Comparison of ENCODE assay signal across 19 cellular contexts in the genomic region with DNA sequence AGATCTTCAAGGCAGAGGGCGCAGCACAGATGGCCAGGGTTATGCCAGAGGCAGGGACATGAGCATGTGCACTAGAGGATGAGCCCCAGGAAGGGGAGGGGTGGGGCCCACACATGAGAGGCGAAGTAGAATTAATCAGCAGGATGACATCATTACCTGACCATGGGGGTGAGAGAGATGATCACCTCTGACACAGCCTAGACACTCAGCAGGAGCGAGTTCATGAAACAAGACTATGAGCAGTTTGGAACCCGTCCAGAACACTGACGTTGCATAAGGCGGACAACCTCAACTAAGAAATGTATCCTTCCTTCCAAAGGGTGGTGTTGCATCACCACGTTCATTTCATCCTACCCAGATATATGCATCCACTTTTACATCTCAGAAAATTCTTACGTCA.
A peak's percentile ranks its signal among the peaks of the same experiment; 100 is the strongest.
DNase-seq lines count a peak whose midpoint lies in the region; ATAC-seq, FAIRE-seq and TF ChIP-seq lines count a peak whose summit lies in the region.
"Had no signal": no experiment of that assay in that cellular context is flagged by ENCODE, and none has a peak within 500 bp of the region (broad histone marks: within the 10 kb centered on the region; RNA-seq: fewer than 3 reads in every experiment).

No MANE protein-coding gene starts in this region.

- H3K4me3 ChIP-seq in astrocyte of the spinal cord (ENCODE audit: low read depth, low read length): no peak overlapping the region
- no peak overlapping the region for H3K4me3 ChIP-seq in keratinocyte (ENCODE audit: control insufficient read depth in 2 of 3, extremely low read depth in 1 of 3, insufficient read depth in 2 of 3, low read depth in 1 of 3, low read length in 3 of 3)
- no peak overlapping the region for H3K4me3 ChIP-seq in heart left ventricle
- H3K4me3 ChIP-seq: GM23338 had no signal

- no peak overlapping the region for H2AFZ ChIP-seq in keratinocyte (ENCODE audit: control insufficient read depth, low read length)
- H2AFZ ChIP-seq: GM23338 had no signal

- H3K27ac Mint-ChIP-seq in stimulated activated naive B cell treated with anti-CD40 and anti-IgM and Interleukin-4, amounts not matched to agents 10 μg/mL and 1 μg/mL and 100 μg/mL, for 72 hours: no peak overlapping the region
- H3K27ac Mint-ChIP-seq: activated CD4-positive, alpha-beta T cell treated with anti-CD3 and anti-CD28 coated beads, Interleukin-2, amount 10 ng/mL, durations not matched to agents 24 days and 14 days; GM23338; progenitor cell of endocrine pancreas had no signal

- DNase-seq in HK-2 (ENCODE audit: unreplicated experiment): peak; percentile 17
- peak; percentile 93 for DNase-seq in NCI-H226
- DNase-seq in astrocyte of the spinal cord (ENCODE audit: low read depth, low spot score): peak; percentile 79
- peak; percentile 97 for DNase-seq in keratinocyte (ENCODE audit: low read depth, low spot score)
- no peak for DNase-seq in stimulated activated naive B cell treated with anti-CD40 and anti-IgM and Interleukin-4, amounts not matched to agents 10 μg/mL and 1 μg/mL and 100 μg/mL, for 72 hours
- DNase-seq in heart left ventricle: no peak
- no peak for DNase-seq in GM20000 (ENCODE audit: low spot score)
- DNase-seq in activated CD8-positive, alpha-beta memory T cell treated with anti-CD3 and anti-CD28 coated beads, Interleukin-2, amount 50 U/mL, for 48 hours: no peak
- DNase-seq: activated T-cell treated with anti-CD3 and anti-CD28 coated beads, Interleukin-2, amount 50 U/mL, for 4 hours; cerebellar nuclear complex; DMS79 treated with DMSO at 0.1 percent for 48 hours; head of caudate nucleus; NCI-H1436; Right ventricle myocardium superior; stimulated activated CD4-positive, alpha-beta T cell treated with anti-CD3 and anti-CD28 coated beads, Interleukin-15, amount 100 ng/mL, for 24 hours had no signal

- H3K9ac ChIP-seq in keratinocyte (ENCODE audit: control insufficient read depth, extremely low read depth, insufficient read depth, low read length): no peak overlapping the region

- peak; percentile 92 for FAIRE-seq in keratinocyte (lab: Jason Lieb, UNC)

- H3K79me2 ChIP-seq in keratinocyte (ENCODE audit: control insufficient read depth, insufficient read depth, low read length): no peaks in the 10 kb centered on the region

- ATAC-seq in stimulated activated naive B cell treated with anti-CD40 and anti-IgM and Interleukin-4, amounts not matched to agents 10 μg/mL and 1 μg/mL and 100 μg/mL, for 72 hours (replicated peaks): no peak
- no peak for ATAC-seq in heart left ventricle
- ATAC-seq: activated T-cell treated with anti-CD3 and anti-CD28 coated beads, Interleukin-2, amount 50 U/mL, for 4 hours; GM23338 had no signal

- H3K9me3 ChIP-seq in keratinocyte (ENCODE audit: control insufficient read depth, low read depth, low read length) (peaks cover 3% of the 10 kb centered on the region), heart left ventricle (peaks cover 0 to 11% (median 0%) of the 10 kb centered on the region in 12 donors)

- intact Hi-C loops in heart left ventricle (cut with DNase I): no loop called here

- no peaks in the 10 kb centered on the region for H3K27me3 Mint-ChIP-seq in stimulated activated naive B cell treated with anti-CD40 and anti-IgM and Interleukin-4, amounts not matched to agents 10 μg/mL and 1 μg/mL and 100 μg/mL, for 72 hours
- H3K27me3 Mint-ChIP-seq: activated CD4-positive, alpha-beta T cell treated with anti-CD3 and anti-CD28 coated beads, Interleukin-2, amount 10 ng/mL, durations not matched to agents 24 days and 14 days; progenitor cell of endocrine pancreas had no signal

- dilution Hi-C loops in keratinocyte (cut with MboI; ENCODE audit: extremely low pct_ligation_motif_present, low sequenced_read_pairs): no loop called here

- H3K4me3 Mint-ChIP-seq in stimulated activated naive B cell treated with anti-CD40 and anti-IgM and Interleukin-4, amounts not matched to agents 10 μg/mL and 1 μg/mL and 100 μg/mL, for 72 hours: no peak overlapping the region
- H3K4me3 Mint-ChIP-seq: activated CD4-positive, alpha-beta T cell treated with anti-CD3 and anti-CD28 coated beads, Interleukin-2, amount 10 ng/mL, durations not matched to agents 24 days and 14 days; activated T-cell treated with anti-CD3 and anti-CD28 coated beads, Interleukin-2, amount 50 U/mL, for 4 hours; GM23338 had no signal

- 74 to 84% (median 81%) methylated on average over 8 of the region's 8 CpGs for WGBS in heart left ventricle, 4 donors

- peak overlapping the region; percentile 59 for H3K4me2 ChIP-seq in keratinocyte (ENCODE audit: control insufficient read depth, extremely low read depth, insufficient read depth, low read depth, low read length)
- H3K4me2 ChIP-seq: GM23338 had no signal

- H3K9me1 ChIP-seq in keratinocyte (ENCODE audit: control insufficient read depth, extremely low read depth, insufficient read depth, low read length): no peaks in the 10 kb centered on the region

- H3K27ac ChIP-seq in keratinocyte (ENCODE audit: control insufficient read depth, insufficient read depth, low read length) (peak overlapping the region; percentile 51), heart left ventricle (no peak overlapping the region)
- H3K27ac ChIP-seq: C4-2B had no signal

- H3K36me3 Mint-ChIP-seq in stimulated activated naive B cell treated with anti-CD40 and anti-IgM and Interleukin-4, amounts not matched to agents 10 μg/mL and 1 μg/mL and 100 μg/mL, for 72 hours: no peaks in the 10 kb centered on the region

- H4K20me1 ChIP-seq in keratinocyte (ENCODE audit: control insufficient read depth, extremely low read depth, insufficient read depth, low read length): no peaks in the 10 kb centered on the region

- no peak for TF ChIP-seq POLR2A in heart left ventricle (IDR thresholded peaks at IDR 0.05)

- H3K9me3 Mint-ChIP-seq in stimulated activated naive B cell treated with anti-CD40 and anti-IgM and Interleukin-4, amounts not matched to agents 10 μg/mL and 1 μg/mL and 100 μg/mL, for 72 hours: peaks cover 12% of the 10 kb centered on the region in 2 donors
- H3K9me3 Mint-ChIP-seq: GM23338 had no signal

- no peaks in the 10 kb centered on the region for H3K4me1 Mint-ChIP-seq in stimulated activated naive B cell treated with anti-CD40 and anti-IgM and Interleukin-4, amounts not matched to agents 10 μg/mL and 1 μg/mL and 100 μg/mL, for 72 hours
- H3K4me1 Mint-ChIP-seq: activated CD4-positive, alpha-beta T cell treated with anti-CD3 and anti-CD28 coated beads, Interleukin-2, amount 10 ng/mL, durations not matched to agents 24 days and 14 days had no signal

- TF ChIP-seq CTCF in astrocyte of the spinal cord (IDR thresholded peaks at IDR 0.05; ENCODE audit: low read depth, low read length): no peak
- peak in 1 of 3 experiments; percentile 50 for TF ChIP-seq CTCF in keratinocyte (optimal IDR thresholded peaks at IDR 0.05 in 1 of 3, IDR thresholded peaks at IDR 0.05 in 1 of 3, conservative IDR thresholded peaks at IDR 0.05 in 1 of 3; ENCODE audit: extremely low read depth in 1 of 3, insufficient read depth in 2 of 3, low read length in 3 of 3)
- no peak for TF ChIP-seq CTCF in heart left ventricle (IDR thresholded peaks at IDR 0.05)
- TF ChIP-seq CTCF in GM20000 (IDR thresholded peaks at IDR 0.05; ENCODE audit: extremely low read depth, missing control alignments): no peak

- H3K4me1 ChIP-seq in keratinocyte (ENCODE audit: control insufficient read depth, extremely low read depth, insufficient read depth, low read length) (peaks cover 11% of the 10 kb centered on the region), heart left ventricle (no peaks in the 10 kb centered on the region)

- H3K27me3 ChIP-seq in keratinocyte (ENCODE audit: control insufficient read depth, extremely low read depth, insufficient read depth, low read length) (no peaks in the 10 kb centered on the region), heart left ventricle (no peaks in the 10 kb centered on the region)

- no peaks in the 10 kb centered on the region for H3K36me3 ChIP-seq in keratinocyte (ENCODE audit: control insufficient read depth in 2 of 2, extremely low read depth in 1 of 2, insufficient read depth in 2 of 2, low read length in 2 of 2)
- H3K36me3 ChIP-seq in heart left ventricle: no peaks in the 10 kb centered on the region

- in situ Hi-C loops in astrocyte of the spinal cord (cut with HindIII; ENCODE audit: low sequenced_read_pairs): no loop called here

Comparison
In these comparisons a context has a peak if more than half of its experiments do, and no peak if none do; other contexts are left out.
1. DNase-seq: peak in HK-2 (single experiment), NCI-H226 (single experiment), astrocyte of the spinal cord (single experiment) and keratinocyte (single experiment); none in stimulated activated naive B cell treated with anti-CD40 and anti-IgM and Interleukin-4, amounts not matched to agents 10 μg/mL and 1 μg/mL and 100 μg/mL, for 72 hours (single experiment), heart left ventricle (0 of 5), GM20000 (single experiment) and activated CD8-positive, alpha-beta memory T cell treated with anti-CD3 and anti-CD28 coated beads, Interleukin-2, amount 50 U/mL, for 48 hours (single experiment).